8 cellular contexts compared by ENCODE assay signal in genomic region chr16:87677830-87678229, GRCh38.
"Had no signal": no experiment of that assay in that cellular context is flagged by ENCODE, and none has a peak within 500 bp of the region (broad histone marks: within the 10 kb centered on the region; RNA-seq: fewer than 3 reads in every experiment).

No MANE protein-coding gene starts in this region.

- H2AFZ ChIP-seq: GM23338 had no signal

- ATAC-seq: GM23338 had no signal

- H3K9me3 Mint-ChIP-seq: GM23338, H9, HFFc6, IgD-negative memory B cell had no signal

- H3K4me3 Mint-ChIP-seq: GM23338, H9, HFFc6, IgD-negative memory B cell had no signal

- FAIRE-seq: H1, H54 had no signal

- H3K4me2 ChIP-seq: GM23338 had no signal

- H3K36me3 Mint-ChIP-seq: IgD-negative memory B cell had no signal

- DNase-seq: H9, HCEC 1CT, HFFc6, KG1 had no signal

- H3K27ac Mint-ChIP-seq: GM23338, H9, HFFc6, IgD-negative memory B cell had no signal

- H3K27me3 Mint-ChIP-seq: IgD-negative memory B cell had no signal

- H3K4me3 ChIP-seq: GM23338 had no signal
